Comparison of ENCODE assay signal across 27 cellular contexts in genomic region chr3:152346058-152346457, GRCh38.
DNase-seq lines count a peak whose midpoint lies in the region; ATAC-seq, FAIRE-seq and TF ChIP-seq lines count a peak whose summit lies in the region.
"Had no signal": no experiment of that assay in that cellular context is flagged by ENCODE, and none has a peak within 500 bp of the region (broad histone marks: within the 10 kb centered on the region; RNA-seq: fewer than 3 reads in every experiment).

No MANE protein-coding gene starts in this region.

- CTCF ChIA-PET in K562 (lab: Yijun Ruan, JAX; ENCODE audit: low intra/inter-chr PET ratio), result interaction anchor here (1.1 kb wide), 1 partner anchor 14 kb away, joined by 3 read pairs; no protein-coding TSS in a partner anchor

- peak overlapping the region; percentile 66 for H3K27ac Mint-ChIP-seq in activated naive CD4-positive, alpha-beta T cell treated with anti-CD3 and anti-CD28 coated beads, Interleukin-2, amount 50 U/mL, for 24 hours
- H3K27ac Mint-ChIP-seq: IgD-negative memory B cell had no signal

- H3K27me3 Mint-ChIP-seq in activated naive CD4-positive, alpha-beta T cell treated with anti-CD3 and anti-CD28 coated beads, Interleukin-2, amount 50 U/mL, for 24 hours, result no peaks in the 10 kb centered on the region
- H3K27me3 Mint-ChIP-seq: IgD-negative memory B cell had no signal

- 79% methylated on average over 4 of the region's 4 CpGs for WGBS in K562 (ENCODE audit: insufficient coverage, low coverage, missing lambda C conversion rate)
- WGBS in psoas muscle, 3 donors, result 44 to 62% (median 47%) methylated on average over 4 of the region's 4 CpGs

- no peaks in the 10 kb centered on the region for H3K9me1 ChIP-seq in K562 (ENCODE audit: control insufficient read depth, insufficient read depth, low read length)

- TF ChIP-seq RAD21 in K562 (CRISPR knock-in tag; conservative IDR thresholded peaks at IDR 0.05 in 1 of 2, IDR thresholded peaks at IDR 0.05 in 1 of 2), result no peak

- H3K4me2 ChIP-seq in K562 (ENCODE audit: insufficient read depth, low read length), result no peak overlapping the region

- H4K20me1 ChIP-seq in K562 (replicated peaks; ENCODE audit: control insufficient read depth, insufficient read depth, low read length), result no peaks in the 10 kb centered on the region

- peaks cover 48% of the 10 kb centered on the region for H3K4me1 Mint-ChIP-seq in activated naive CD4-positive, alpha-beta T cell treated with anti-CD3 and anti-CD28 coated beads, Interleukin-2, amount 50 U/mL, for 24 hours

- intact Hi-C loops in K562 (cut with micrococcal nuclease) (no loop called here), psoas muscle (cut with DNase I) (no loop called here)

- H3K9me3 ChIP-seq in K562 (replicated peaks; ENCODE audit: control insufficient read depth, insufficient read depth, low read depth, low read length) (no peaks in the 10 kb centered on the region), psoas muscle (no peaks in the 10 kb centered on the region)
- H3K9me3 ChIP-seq: MG63 had no signal

- TF ChIP-seq CTCF in K562 (IDR thresholded peaks at IDR 0.05 in 2 of 3, conservative IDR thresholded peaks at IDR 0.05 in 1 of 3; ENCODE audit: insufficient read depth in 2 of 3, low read depth in 1 of 3, low read length in 3 of 3), result no peak
- TF ChIP-seq CTCF in psoas muscle (IDR thresholded peaks at IDR 0.05), result no peak

- in situ Hi-C loops in K562 (cut with MboI), result no loop called here

- no peak for TF ChIP-seq EP300 in K562 (IDR thresholded peaks at IDR 0.05; ENCODE audit: low read length)

- no peak overlapping the region for H3K4me3 ChIP-seq in K562
- peak overlapping the region; percentile 15 for H3K4me3 ChIP-seq in psoas muscle
- H3K4me3 ChIP-seq: MG63 had no signal

- H3K79me2 ChIP-seq in K562 (ENCODE audit: control insufficient read depth, insufficient read depth, low read length), result peaks cover 100% of the 10 kb centered on the region

- POLR2A ChIA-PET in K562 (lab: Yijun Ruan, JAX), result interaction anchor here (0.9 to 1.1 kb wide), 3 partner anchors 11 to 33 kb away, joined by 3 read pairs; no protein-coding TSS in a partner anchor

- H3K27ac ChIP-seq in K562 (ENCODE audit: extremely low read depth, low read depth, low read length) (peak overlapping the region; percentile 10; the same call in 1 of the 3 replicates), psoas muscle (peak overlapping the region; percentile 82)
- H3K27ac ChIP-seq: 22Rv1 had no signal

- H3K36me3 Mint-ChIP-seq in activated naive CD4-positive, alpha-beta T cell treated with anti-CD3 and anti-CD28 coated beads, Interleukin-2, amount 50 U/mL, for 24 hours, result peaks cover 23% of the 10 kb centered on the region

- TF ChIP-seq POLR2A in K562 (conservative IDR thresholded peaks at IDR 0.05), result no peak
- no peak for TF ChIP-seq POLR2A in GM12892 (IDR thresholded peaks at IDR 0.05; ENCODE audit: low read depth, low read length)

- peaks cover 3 to 21% of the 10 kb centered on the region in 2 experiments; a peak in 3 of 5 replicates for H3K4me1 ChIP-seq in K562 (replicated peaks in 1 of 2; ENCODE audit: control insufficient read depth in 2 of 2, insufficient read depth in 2 of 2, low read length in 2 of 2)
- peaks cover 94% of the 10 kb centered on the region for H3K4me1 ChIP-seq in psoas muscle

- no peak overlapping the region for H2AFZ ChIP-seq in K562 (ENCODE audit: low read depth, low read length)

- H3K27me3 ChIP-seq in K562 (ENCODE audit: control insufficient read depth in 2 of 2, insufficient read depth in 2 of 2, low read length in 2 of 2) (no peaks in the 10 kb centered on the region), psoas muscle (ENCODE audit: insufficient read depth in 3 of 3, low read length in 2 of 3) (no peaks in the 10 kb centered on the region)
- H3K27me3 ChIP-seq: MG63 had no signal

- DNase-seq in NCI-H82 (lab: John Stamatoyannopoulos, UW), result peak; percentile 22
- DNase-seq in NCI-H82 treated with DMSO at 0.1 percent for 48 hours (lab: John Stamatoyannopoulos, UW; ENCODE audit: unreplicated experiment), result no peak
- DNase-seq in activated naive CD4-positive, alpha-beta T cell (lab: John Stamatoyannopoulos, UW), result no peak
- DNase-seq in K562 (ENCODE audit: extremely low read depth in 1 of 4, low spot score in 3 of 4), result no peak
- no peak for DNase-seq in psoas muscle
- DNase-seq in NCI-H345 treated with DMSO at 0.1 percent for 48 hours (lab: John Stamatoyannopoulos, UW; ENCODE audit: unreplicated experiment), result no peak
- no peak for DNase-seq in GM12892 (ENCODE audit: insufficient read length)
- DNase-seq: AML-193, COR-L47, DMS 273 treated with DMSO at 0.1 percent for 48 hours, DND-41, HCEC 1CT, Kasumi-1, NCI-H1092 treated with DMSO at 0.1 percent for 48 hours, NCI-H146, NCI-H2029 treated with DMSO at 0.1 percent for 48 hours, NCI-H748 treated with DMSO at 0.1 percent for 48 hours, OCI-M1, Right ventricle myocardium superior had no signal

- no peaks in the 10 kb centered on the region for H3K9me3 Mint-ChIP-seq in activated naive CD4-positive, alpha-beta T cell treated with anti-CD3 and anti-CD28 coated beads, Interleukin-2, amount 50 U/mL, for 24 hours
- H3K9me3 Mint-ChIP-seq: CD14-positive monocyte, IgD-negative memory B cell had no signal

- BruUV-seq in K562 (replicated peaks; lab: Mats Ljungman, UMichigan), result no TSS peak

- FAIRE-seq in K562 (lab: Jason Lieb, UNC), result no peak
- no peak for FAIRE-seq in GM12892 (lab: Jason Lieb, UNC)
- FAIRE-seq: G401.6, GM19239, HTR-8/SVneo had no signal

- H3K4me3 Mint-ChIP-seq in activated naive CD4-positive, alpha-beta T cell treated with anti-CD3 and anti-CD28 coated beads, Interleukin-2, amount 50 U/mL, for 24 hours, result no peak overlapping the region
- H3K4me3 Mint-ChIP-seq: CD14-positive monocyte, IgD-negative memory B cell had no signal

- no peak overlapping the region for H3K9ac ChIP-seq in K562 (ENCODE audit: insufficient read depth in 1 of 2, low read depth in 2 of 2, low read length in 2 of 2)

- ATAC-seq in K562 (no peak), psoas muscle (peak in 3 of 4 donors; percentile 51 to 61 (median 53))

- H3K36me3 ChIP-seq in K562 (ENCODE audit: control insufficient read depth, insufficient read depth, low read length) (peaks cover 68% of the 10 kb centered on the region), psoas muscle (ENCODE audit: insufficient read depth in 1 of 2, low read depth in 1 of 2) (peaks cover 2 to 24% of the 10 kb centered on the region in 2 donors)

TF ChIP-seq in K562, 482 proteins besides CTCF, POLR2A, EP300 and RAD21 (continues in another document):
- no peak for TF ChIP-seq MTA3 (IDR thresholded peaks at IDR 0.05; ENCODE audit: borderline replicate concordance)
- no peak for TF ChIP-seq SIX5 (IDR thresholded peaks at IDR 0.05; ENCODE audit: borderline replicate concordance in 1 of 2, insufficient read depth in 1 of 2, low read depth in 1 of 2, low read length in 2 of 2)
- no peak for TF ChIP-seq ZNF780A (CRISPR knock-in tag; IDR thresholded peaks at IDR 0.05)
- no peak for TF ChIP-seq RAD51 (IDR thresholded peaks at IDR 0.05; ENCODE audit: borderline replicate concordance, low read depth)
- TF ChIP-seq MAX (CRISPR knock-in tag; IDR thresholded peaks at IDR 0.05), result no peak
- TF ChIP-seq ZNF232 (CRISPR knock-in tag; IDR thresholded peaks at IDR 0.05), result no peak
- no peak for TF ChIP-seq CBX1 (IDR thresholded peaks at IDR 0.05; ENCODE audit: low read depth)
- no peak for TF ChIP-seq ARID4B (CRISPR knock-in tag; IDR thresholded peaks at IDR 0.05)
- TF ChIP-seq ZBTB34 (CRISPR knock-in tag; IDR thresholded peaks at IDR 0.05), result no peak
- TF ChIP-seq ZNF717 (CRISPR knock-in tag; IDR thresholded peaks at IDR 0.05), result no peak
- no peak for TF ChIP-seq ZNF121 (CRISPR knock-in tag; conservative IDR thresholded peaks at IDR 0.05)
